Comparison of ENCODE assay signal across 24 cellular contexts in the genomic region with DNA sequence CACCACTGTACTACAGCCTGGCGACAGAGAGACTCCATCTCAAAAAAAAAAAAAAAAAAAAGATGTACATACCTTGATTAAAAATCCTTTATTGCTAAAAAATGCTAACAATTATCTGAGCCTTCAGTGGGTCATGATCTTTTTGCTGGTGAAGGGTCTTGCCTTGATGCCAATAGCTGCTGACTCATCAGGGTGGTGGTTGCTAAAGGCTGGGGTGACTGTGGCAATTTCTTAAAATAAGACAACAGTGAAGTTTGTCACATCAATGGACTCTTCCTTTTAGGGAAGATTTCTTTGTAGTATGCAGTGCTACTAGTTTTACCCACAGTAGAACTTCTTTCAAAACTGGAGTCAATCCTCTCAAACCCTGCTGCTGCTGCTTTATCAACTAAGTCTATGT.
"Had no signal": no experiment of that assay in that cellular context is flagged by ENCODE, and none has a peak within 500 bp of the region (broad histone marks: within the 10 kb centered on the region; RNA-seq: fewer than 3 reads in every experiment).

No MANE protein-coding gene starts in this region.

- ATAC-seq: effector memory CD8-positive, alpha-beta T cell; gastrocnemius medialis; heart right ventricle; left ventricle myocardium superior; natural killer cell treated with Interleukin-12 subunit alpha and Interleukin-12 subunit beta and Interleukin-15 and Interleukin-18, amount 100 ng/mL, for 72 hours; pancreas; right cardiac atrium; stimulated activated effector memory CD8-positive, alpha-beta T cell treated with anti-CD3 and anti-CD28 coated beads, Interleukin-12 subunit alpha, Interleukin-12 subunit beta, amount 100 ng/mL, for 72 hours had no signal

- H3K27ac Mint-ChIP-seq: dendritic cell treated with granulocyte-macrophage colony-stimulating factor and Interleukin-4, amounts not matched to agents 40 ng/mL and 50 ng/mL, for 4 days; effector memory CD8-positive, alpha-beta T cell; natural killer cell treated with Interleukin-12 subunit alpha and Interleukin-12 subunit beta and Interleukin-15 and Interleukin-18, amount 100 ng/mL, for 72 hours; neural progenitor cell; progenitor cell of endocrine pancreas; stimulated activated effector memory CD8-positive, alpha-beta T cell treated with anti-CD3 and anti-CD28 coated beads, Interleukin-12 subunit alpha, Interleukin-12 subunit beta, amount 100 ng/mL, for 72 hours; stimulated activated naive CD8-positive, alpha-beta T cell treated with anti-CD3 and anti-CD28 coated beads, Interleukin-15, Interleukin-2, amounts not matched to agents 100 ng/mL and 50 ng/mL, for 24 hours had no signal

- H3K9me3 ChIP-seq: gastrocnemius medialis, pancreas, upper lobe of left lung, uterus had no signal

- H3K9ac ChIP-seq: neural progenitor cell had no signal

- H3K4me1 ChIP-seq: esophagus muscularis mucosa, gastrocnemius medialis, neural progenitor cell, pancreas, tibial artery, uterus had no signal

- H3K4me1 Mint-ChIP-seq: neural progenitor cell; stimulated activated effector memory CD8-positive, alpha-beta T cell treated with anti-CD3 and anti-CD28 coated beads, Interleukin-12 subunit alpha, Interleukin-12 subunit beta, amount 100 ng/mL, for 72 hours had no signal

- H3K9me3 Mint-ChIP-seq: dendritic cell treated with granulocyte-macrophage colony-stimulating factor and Interleukin-4, amounts not matched to agents 40 ng/mL and 50 ng/mL, for 4 days; effector memory CD8-positive, alpha-beta T cell; natural killer cell treated with Interleukin-12 subunit alpha and Interleukin-12 subunit beta and Interleukin-15 and Interleukin-18, amount 100 ng/mL, for 72 hours; neural progenitor cell; stimulated activated effector memory CD8-positive, alpha-beta T cell treated with anti-CD3 and anti-CD28 coated beads, Interleukin-12 subunit alpha, Interleukin-12 subunit beta, amount 100 ng/mL, for 72 hours; stimulated activated naive CD8-positive, alpha-beta T cell treated with anti-CD3 and anti-CD28 coated beads, Interleukin-15, Interleukin-2, amounts not matched to agents 100 ng/mL and 50 ng/mL, for 24 hours had no signal

- H3K4me3 Mint-ChIP-seq: dendritic cell treated with granulocyte-macrophage colony-stimulating factor and Interleukin-4, amounts not matched to agents 40 ng/mL and 50 ng/mL, for 4 days; effector memory CD8-positive, alpha-beta T cell; natural killer cell treated with Interleukin-12 subunit alpha and Interleukin-12 subunit beta and Interleukin-15 and Interleukin-18, amount 100 ng/mL, for 72 hours; neural progenitor cell; stimulated activated effector memory CD8-positive, alpha-beta T cell treated with anti-CD3 and anti-CD28 coated beads, Interleukin-12 subunit alpha, Interleukin-12 subunit beta, amount 100 ng/mL, for 72 hours; stimulated activated naive CD8-positive, alpha-beta T cell treated with anti-CD3 and anti-CD28 coated beads, Interleukin-15, Interleukin-2, amounts not matched to agents 100 ng/mL and 50 ng/mL, for 24 hours had no signal

- H3K4me3 ChIP-seq: esophagus muscularis mucosa, gastrocnemius medialis, heart right ventricle, lung, neural progenitor cell, pancreas, tibial artery, upper lobe of left lung, uterus had no signal

- H3K36me3 ChIP-seq: esophagus muscularis mucosa, gastrocnemius medialis, heart right ventricle, neural progenitor cell, pancreas, tibial artery, upper lobe of left lung, uterus had no signal

- H3K36me3 Mint-ChIP-seq: natural killer cell treated with Interleukin-12 subunit alpha and Interleukin-12 subunit beta and Interleukin-15 and Interleukin-18, amount 100 ng/mL, for 72 hours; neural progenitor cell; stimulated activated effector memory CD8-positive, alpha-beta T cell treated with anti-CD3 and anti-CD28 coated beads, Interleukin-12 subunit alpha, Interleukin-12 subunit beta, amount 100 ng/mL, for 72 hours had no signal

- H3K27me3 ChIP-seq: gastrocnemius medialis, neural progenitor cell, pancreas, tibial artery, upper lobe of left lung, uterus had no signal

- H3K27ac ChIP-seq: epithelial cell of prostate, esophagus muscularis mucosa, gastrocnemius medialis, heart right ventricle, neural progenitor cell, pancreas, tibial artery, upper lobe of left lung, uterus had no signal

- H3K27me3 Mint-ChIP-seq: dendritic cell treated with granulocyte-macrophage colony-stimulating factor and Interleukin-4, amounts not matched to agents 40 ng/mL and 50 ng/mL, for 4 days; natural killer cell treated with Interleukin-12 subunit alpha and Interleukin-12 subunit beta and Interleukin-15 and Interleukin-18, amount 100 ng/mL, for 72 hours; progenitor cell of endocrine pancreas; stimulated activated naive CD8-positive, alpha-beta T cell treated with anti-CD3 and anti-CD28 coated beads, Interleukin-15, Interleukin-2, amounts not matched to agents 100 ng/mL and 50 ng/mL, for 24 hours had no signal

- DNase-seq: effector memory CD8-positive, alpha-beta T cell; gastrocnemius medialis; heart right ventricle; hypothalamus; left ventricle myocardium superior; mesenchymal stem cell; midbrain; occipital lobe; pancreas; right cardiac atrium; stimulated activated CD4-positive, alpha-beta T cell treated with anti-CD3 and anti-CD28 coated beads, Interleukin-4, amount 100 ng/mL, for 1 hour; stimulated activated CD8-positive, alpha-beta memory T cell treated with anti-CD3 and anti-CD28 coated beads, Interleukin-4, amount 100 ng/mL, for 48 hours; tibial artery; upper lobe of left lung; uterus had no signal

- H3K4me2 ChIP-seq: neural progenitor cell had no signal
